ENCODE assay signal across 19 cellular contexts in the genomic region with DNA sequence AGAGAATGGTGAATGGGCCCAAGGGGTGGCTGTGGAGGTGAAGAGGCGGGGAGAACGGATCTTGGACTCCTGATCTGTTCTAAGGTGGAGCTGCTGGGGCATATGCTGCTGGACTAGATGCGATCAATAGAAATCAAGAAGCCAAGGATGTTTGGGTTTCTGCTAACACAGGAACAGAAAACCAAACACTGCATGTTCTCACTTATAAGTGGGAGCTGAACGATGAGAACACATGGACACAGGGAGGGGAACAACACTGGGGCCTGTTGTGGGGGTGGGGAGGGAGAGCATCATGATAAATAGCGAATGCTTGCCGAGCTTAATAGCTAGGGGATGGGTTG.
DNase-seq lines count a peak whose midpoint lies in the region; ATAC-seq and TF ChIP-seq lines count a peak whose summit lies in the region.
"Had no signal": no experiment of that assay in that cellular context is flagged by ENCODE, and none has a peak within 500 bp of the region (broad histone marks: within the 10 kb centered on the region; RNA-seq: fewer than 3 reads in every experiment).

No MANE protein-coding gene starts in this region.

- H3K4me3 ChIP-seq in heart left ventricle (no peak overlapping the region), dorsolateral prefrontal cortex (no peak overlapping the region), neuronal stem cell (ENCODE audit: low read length in 2 of 2) (no peak overlapping the region), upper lobe of left lung (no peak overlapping the region)
- H3K4me3 ChIP-seq: GM23248 had no signal

- no peak overlapping the region for H3K4ac ChIP-seq in neuronal stem cell (ENCODE audit: low read length)

- H3K27ac ChIP-seq in heart left ventricle (peak overlapping the region in 11 of 12 donors; percentile 68 to 95 (median 86)), dorsolateral prefrontal cortex (peak overlapping the region in 52 of 59 donors; percentile 11 to 93 (median 79)), neuronal stem cell (replicated peaks; ENCODE audit: low read length) (no peak overlapping the region), upper lobe of left lung (peak overlapping the region; percentile 81 to 95 (median 88))
- H3K27ac ChIP-seq: GM23248 had no signal

- H3K14ac ChIP-seq in neuronal stem cell (ENCODE audit: low read length) = no peak overlapping the region

- TF ChIP-seq CTCF in heart left ventricle (IDR thresholded peaks at IDR 0.05) (no peak), dorsolateral prefrontal cortex (IDR thresholded peaks at IDR 0.05 in 54 of 56, conservative IDR thresholded peaks at IDR 0.05 in 2 of 56; ENCODE audit: low read depth in 1 of 56, partially characterized antibody in 56 of 56) (peak in 4 of 56 donors; percentile 1 to 7 (median 3)), upper lobe of left lung (IDR thresholded peaks at IDR 0.05) (no peak)

- H3K9me3 ChIP-seq in heart left ventricle (no peaks in the 10 kb centered on the region), neuronal stem cell (replicated peaks in 1 of 2; ENCODE audit: control insufficient read depth in 2 of 2, insufficient read depth in 1 of 2, low read depth in 1 of 2, low read length in 2 of 2) (no peaks in the 10 kb centered on the region), upper lobe of left lung (no peaks in the 10 kb centered on the region)

- H3K27me3 ChIP-seq in heart left ventricle (no peaks in the 10 kb centered on the region), dorsolateral prefrontal cortex (no peaks in the 10 kb centered on the region), neuronal stem cell (ENCODE audit: control insufficient read depth in 3 of 3, insufficient read depth in 3 of 3, low read depth in 1 of 3, low read length in 3 of 3) (peaks cover 0 to 12% (median 0%) of the 10 kb centered on the region in 3 experiments), upper lobe of left lung (no peaks in the 10 kb centered on the region)

- H3K36me3 ChIP-seq in heart left ventricle (no peaks in the 10 kb centered on the region), neuronal stem cell (replicated peaks in 1 of 2; ENCODE audit: control insufficient read depth in 2 of 2, insufficient read depth in 2 of 2, low read length in 2 of 2) (no peaks in the 10 kb centered on the region), upper lobe of left lung (no peaks in the 10 kb centered on the region)

- H2BK15ac ChIP-seq in neuronal stem cell (ENCODE audit: low read length) = no peak overlapping the region

- DNase-seq in heart left ventricle (no peak), cardiac septum (ENCODE audit: low spot score) (no peak), dorsolateral prefrontal cortex (peak in 1 of 10 donors; percentile 44), neuronal stem cell (ENCODE audit: low spot score) (no peak), upper lobe of left lung (no peak), DMS79 (lab: John Stamatoyannopoulos, UW) (no peak), posterior vena cava (ENCODE audit: low spot score) (no peak), T-helper 1 cell (no peak)
- DNase-seq: activated CD4-positive, alpha-beta T cell treated with anti-CD3 and anti-CD28 coated beads for 4 hours; activated effector memory CD4-positive, alpha-beta T cell treated with anti-CD3 and anti-CD28 coated beads, Interleukin-2, amount 50 U/mL, for 16 hours; cerebellar nuclear complex; GF-D8; KBM-7; midbrain; NCI-H187 treated with DMSO at 0.1 percent for 48 hours; NCI-H446 treated with DMSO at 0.1 percent for 48 hours; stimulated activated CD4-positive, alpha-beta T cell treated with anti-CD3 and anti-CD28 coated beads, Interleukin-15, amount 100 ng/mL, for 24 hours; stimulated activated naive B cell treated with anti-CD40 and anti-IgM and Interleukin-4, amounts not matched to agents 10 μg/mL and 1 μg/mL and 100 μg/mL, for 72 hours had no signal

- no peak overlapping the region for H3K9ac ChIP-seq in neuronal stem cell (ENCODE audit: low read depth, low read length, poor library complexity)
- H3K9ac ChIP-seq: GM23248 had no signal

- ATAC-seq in heart left ventricle = no peak
- no peak for ATAC-seq in upper lobe of left lung (ENCODE audit: low FRiP score in 2 of 2)
- ATAC-seq: stimulated activated naive B cell treated with anti-CD40 and anti-IgM and Interleukin-4, amounts not matched to agents 10 μg/mL and 1 μg/mL and 100 μg/mL, for 72 hours had no signal

- H3K4me2 ChIP-seq in neuronal stem cell (ENCODE audit: insufficient read depth, low read length, poor library complexity, severe bottlenecking) = no peak overlapping the region

- no peak overlapping the region for H2BK12ac ChIP-seq in neuronal stem cell (ENCODE audit: low read length)

- H3K4me1 ChIP-seq in heart left ventricle (peaks cover 0 to 78% (median 23%) of the 10 kb centered on the region in 12 donors), neuronal stem cell (ENCODE audit: control insufficient read depth in 2 of 2, insufficient read depth in 1 of 2, low read depth in 1 of 2, low read length in 2 of 2) (peaks cover 0 to 8% of the 10 kb centered on the region in 2 donors), upper lobe of left lung (peaks cover 37 to 59% (median 49%) of the 10 kb centered on the region in 4 donors)

- no peak overlapping the region for H3K18ac ChIP-seq in neuronal stem cell (ENCODE audit: low read length)

- no peak overlapping the region for H2BK120ac ChIP-seq in neuronal stem cell (ENCODE audit: low read depth, low read length)

- H4K91ac ChIP-seq in neuronal stem cell (ENCODE audit: low read depth, low read length, poor library complexity) = no peak overlapping the region

- no peak overlapping the region for H2AK5ac ChIP-seq in neuronal stem cell (ENCODE audit: low read depth, low read length)

- no peak overlapping the region for H4K8ac ChIP-seq in neuronal stem cell (ENCODE audit: low read depth, low read length)

- TF ChIP-seq POLR2A in heart left ventricle (IDR thresholded peaks at IDR 0.05) = no peak
- TF ChIP-seq POLR2A in upper lobe of left lung (IDR thresholded peaks at IDR 0.05) = no peak

- peak overlapping the region; percentile 3 for H3K23ac ChIP-seq in neuronal stem cell (ENCODE audit: low read depth, low read length, poor library complexity)

- 55 to 72% (median 63%) methylated on average over 6 of the region's 6 CpGs for WGBS in heart left ventricle, 4 donors
- WGBS in neuronal stem cell (ENCODE audit: extremely low coverage in 2 of 2, insufficient read length in 2 of 2, insufficient replicate concordance in 1 of 2), 2 donors = no CpG with 5 or more reads among the region's 6 CpGs
- WGBS in upper lobe of left lung, 2 donors = 54 to 57% methylated on average over 6 of the region's 6 CpGs

- intact Hi-C loops in heart left ventricle (cut with DNase I) = loop anchor here in 5 of 10 donors (5.0 to 10.0 kb wide), 3 partner anchors 54 to 62 kb away; no protein-coding TSS in a partner anchor
- intact Hi-C loops in cardiac septum (cut with DNase I) = loop anchor here (5.0 kb wide), 1 partner anchor 177 kb away; no protein-coding TSS in a partner anchor
- intact Hi-C loops in dorsolateral prefrontal cortex (cut with DNase I) = loop anchor here in 1 of 2 donors (5.0 kb wide), 1 partner anchor 57 kb away; no protein-coding TSS in a partner anchor
- intact Hi-C loops in posterior vena cava (cut with DNase I) = loop anchor here in 1 of 2 donors (10.0 kb wide), 1 partner anchor 64 kb away; no protein-coding TSS in a partner anchor

- no peak for TF ChIP-seq EP300 in upper lobe of left lung (IDR thresholded peaks at IDR 0.05)

- no peaks in the 10 kb centered on the region for H3K79me1 ChIP-seq in neuronal stem cell (ENCODE audit: low read depth, low read length)

- H2BK5ac ChIP-seq in neuronal stem cell (ENCODE audit: low read length) = no peak overlapping the region

- H2AFZ ChIP-seq in neuronal stem cell (ENCODE audit: low read length) = no peak overlapping the region
- H2AFZ ChIP-seq: GM23248 had no signal
